In genomic region chr2:85758361-85759256, GRCh38 we compare ENCODE assay signal across 15 cellular contexts. TPM values are rescaled to one million over a fixed set of nuclear protein-coding genes. Genes with fewer than 3 reads are reported as not detected.
DNase-seq lines count a peak whose midpoint lies in the region; ATAC-seq and TF ChIP-seq lines count a peak whose summit lies in the region.
"Had no signal": no experiment of that assay in that cellular context is flagged by ENCODE, and none has a peak within 500 bp of the region (broad histone marks: within the 10 kb centered on the region; RNA-seq: fewer than 3 reads in every experiment).

No MANE protein-coding gene starts in this region.

- CTCF ChIA-PET in activated CD4-positive, alpha-beta T cell treated with anti-CD3 and anti-CD28 coated beads for 36 hours (lab: Charles Lee): interaction anchor here (1.0 kb wide), 2 partner anchors 9 to 46 kb away, joined by 3 read pairs; no protein-coding TSS in a partner anchor

- H3K27me3 ChIP-seq in BE2C: no peaks in the 10 kb centered on the region

- peaks cover 22% of the 10 kb centered on the region for H3K27me3 Mint-ChIP-seq in neural crest cell (ENCODE audit: low read depth)
- peaks cover 38% of the 10 kb centered on the region for H3K27me3 Mint-ChIP-seq in activated CD4-positive, alpha-beta T cell treated with anti-CD3 and anti-CD28 coated beads for 36 hours

- no peaks in the 10 kb centered on the region for H3K36me3 ChIP-seq in BE2C
- H3K36me3 ChIP-seq: left lung had no signal

- peak; percentile 59 for DNase-seq in BE2C
- DNase-seq in NCI-H146 (lab: John Stamatoyannopoulos, UW): peak; percentile 87
- DNase-seq in coronary artery (ENCODE audit: low spot score): no peak
- DNase-seq in neural crest cell (ENCODE audit: low read depth, low spot score): no peak
- no peak for DNase-seq in activated CD4-positive, alpha-beta T cell treated with anti-CD3 and anti-CD28 coated beads for 36 hours
- no peak for DNase-seq in NCI-H2107 treated with DMSO at 0.1 percent for 48 hours (lab: John Stamatoyannopoulos, UW; ENCODE audit: unreplicated experiment)
- DNase-seq in NK-92 treated with Interleukin-12 subunit alpha and Interleukin-12 subunit beta, amount 100 ng/mL, for 24 hours (lab: John Stamatoyannopoulos, UW): no peak
- DNase-seq: activated CD4-positive, alpha-beta T cell treated with anti-CD3 and anti-CD28 coated beads, Interleukin-2, amount 50 U/mL, for 4 hours; activated effector memory CD4-positive, alpha-beta T cell treated with Interleukin-2 at 50 U/mL for 16 hours; AML-193; effector CD4-positive, alpha-beta T cell; left lung; NCI-H1105 had no signal

- no peak for ATAC-seq in HG03439 (IDR thresholded peaks at IDR 0.05; ENCODE audit: unreplicated experiment)
- no peak for ATAC-seq in activated CD4-positive, alpha-beta T cell treated with anti-CD3 and anti-CD28 coated beads for 36 hours
- ATAC-seq: left lung had no signal

- peak overlapping the region in 1 of 2 donors; percentile 80 for H3K27ac ChIP-seq in coronary artery
- H3K27ac ChIP-seq: left lung had no signal

- no peaks in the 10 kb centered on the region for H3K36me3 Mint-ChIP-seq in neural crest cell (ENCODE audit: low read depth)
- H3K36me3 Mint-ChIP-seq in activated CD4-positive, alpha-beta T cell treated with anti-CD3 and anti-CD28 coated beads for 36 hours (ENCODE audit: low read depth): no peaks in the 10 kb centered on the region

- no peak overlapping the region for H3K4me3 ChIP-seq in BE2C (ENCODE audit: low read depth, low read length)
- H3K4me3 ChIP-seq in coronary artery: peak overlapping the region; percentile 87
- H3K4me3 ChIP-seq: left lung had no signal

- intact Hi-C loops in activated CD4-positive, alpha-beta T cell treated with anti-CD3 and anti-CD28 coated beads for 36 hours (cut with DNase I, micrococcal nuclease): no loop called here

- H3K9me3 ChIP-seq in BE2C: no peaks in the 10 kb centered on the region
- H3K9me3 ChIP-seq: left lung had no signal

- peak overlapping the region; percentile 72 for H3K4me3 Mint-ChIP-seq in neural crest cell
- no peak overlapping the region for H3K4me3 Mint-ChIP-seq in activated CD4-positive, alpha-beta T cell treated with anti-CD3 and anti-CD28 coated beads for 36 hours
- H3K4me3 Mint-ChIP-seq: T-helper 1 cell treated with Interleukin-12 subunit alpha and Interleukin-12 subunit beta and Interleukin-4 antibody, amounts not matched to agents 30 μg/mL and 1 μg/mL, for 36 hours had no signal

- H3K4me1 Mint-ChIP-seq in neural crest cell: peaks cover 42% of the 10 kb centered on the region
- peaks cover 13% of the 10 kb centered on the region for H3K4me1 Mint-ChIP-seq in activated CD4-positive, alpha-beta T cell treated with anti-CD3 and anti-CD28 coated beads for 36 hours

- POLR2A ChIA-PET in activated CD4-positive, alpha-beta T cell treated with anti-CD3 and anti-CD28 coated beads for 36 hours (lab: Charles Lee): no interaction called here

- H3K27ac Mint-ChIP-seq in neural crest cell (ENCODE audit: unreplicated experiment): no peak overlapping the region
- no peak overlapping the region for H3K27ac Mint-ChIP-seq in activated CD4-positive, alpha-beta T cell treated with anti-CD3 and anti-CD28 coated beads for 36 hours
- H3K27ac Mint-ChIP-seq: T-helper 1 cell treated with Interleukin-12 subunit alpha and Interleukin-12 subunit beta and Interleukin-4 antibody, amounts not matched to agents 30 μg/mL and 1 μg/mL, for 36 hours had no signal

- no peak for TF ChIP-seq CTCF in BE2C (IDR thresholded peaks at IDR 0.05; ENCODE audit: low read depth, low read length)
- TF ChIP-seq CTCF in coronary artery (IDR thresholded peaks at IDR 0.05): no peak
- no peak for TF ChIP-seq CTCF in neural crest cell (conservative IDR thresholded peaks at IDR 0.05)

- H3K9me3 Mint-ChIP-seq in neural crest cell: no peaks in the 10 kb centered on the region
- H3K9me3 Mint-ChIP-seq in activated CD4-positive, alpha-beta T cell treated with anti-CD3 and anti-CD28 coated beads for 36 hours (ENCODE audit: low read depth): no peaks in the 10 kb centered on the region
- H3K9me3 Mint-ChIP-seq: T-helper 1 cell treated with Interleukin-12 subunit alpha and Interleukin-12 subunit beta and Interleukin-4 antibody, amounts not matched to agents 30 μg/mL and 1 μg/mL, for 36 hours had no signal

- peaks cover 14% of the 10 kb centered on the region for H3K4me1 ChIP-seq in BE2C

RNA-seq across cellular contexts. Expression of gene ATOH8, which starts 4.8 kb away (rescaled TPM):
- 1.0 TPM for polyA plus RNA-seq in BE2C (2012; ENCODE audit: insufficient read depth, insufficient read length, low read depth)
- 6.9 and 7.7 TPM in 2 replicates for total RNA-seq in neural crest cell
- total RNA-seq in activated CD4-positive, alpha-beta T cell treated with anti-CD3 and anti-CD28 coated beads for 36 hours: not detected

Comparison
In these comparisons a context has a peak if more than half of its experiments do, and no peak if none do; other contexts are left out.
1. DNase-seq: peak in BE2C (single experiment) and NCI-H146 (single experiment); none in coronary artery (single experiment), neural crest cell (single experiment), activated CD4-positive, alpha-beta T cell treated with anti-CD3 and anti-CD28 coated beads for 36 hours (single experiment), NCI-H2107 treated with DMSO at 0.1 percent for 48 hours (single experiment) and NK-92 treated with Interleukin-12 subunit alpha and Interleukin-12 subunit beta, amount 100 ng/mL, for 24 hours (single experiment).